In genomic region chr17:4617590-4618356, GRCh38 we compare ENCODE assay signal across 21 cellular contexts. TPM values are rescaled to one million over a fixed set of nuclear protein-coding genes. Genes with fewer than 3 reads are reported as not detected.
DNase-seq lines count a peak whose midpoint lies in the region; ATAC-seq and TF ChIP-seq lines count a peak whose summit lies in the region.
"Had no signal": no experiment of that assay in that cellular context is flagged by ENCODE, and none has a peak within 500 bp of the region (broad histone marks: within the 10 kb centered on the region; RNA-seq: fewer than 3 reads in every experiment).

No MANE protein-coding gene starts in this region.

- H3F3A ChIP-seq in SK-N-SH (replicated peaks; ENCODE audit: insufficient read depth), result no peaks in the 10 kb centered on the region

- H3K9me2 ChIP-seq in SK-N-SH, result no peaks in the 10 kb centered on the region

- no peak overlapping the region for H3K27ac ChIP-seq in SK-N-SH (ENCODE audit: low read depth in 2 of 2, low read length in 1 of 2)
- H3K27ac ChIP-seq: 22Rv1, GM23248, PC-9, RWPE1 had no signal

- 0 out of 2 replicates have a peak, but pooled peaks cover 6% of the 10 kb centered on the region for H3K9me3 ChIP-seq in SK-N-SH

- peak overlapping the region; percentile 16 for H3K27ac Mint-ChIP-seq in nephron progenitor cell

- H3K27me3 ChIP-seq in SK-N-SH (ENCODE audit: insufficient read depth), result peaks cover 9% of the 10 kb centered on the region; the same call in 1 of the 2 replicates

- H3K4me1 Mint-ChIP-seq in nephron progenitor cell, result peaks cover 24% of the 10 kb centered on the region

- DNase-seq in SK-N-SH (no peak), iPS-NIHi7 (ENCODE audit: extremely low spot score) (peak; percentile 29), nephron progenitor cell (no peak), globus pallidus (ENCODE audit: low spot score) (no peak), NCI-H2227 treated with DMSO at 0.1 percent for 48 hours (lab: John Stamatoyannopoulos, UW) (no peak), SW 1271 (lab: John Stamatoyannopoulos, UW) (no peak)
- DNase-seq in stimulated activated CD4-positive, alpha-beta T cell treated with anti-CD3 and anti-CD28 coated beads, Interleukin-12 subunit alpha, Interleukin-12 subunit beta, amount 100 ng/mL, for 4 hours, result no peak
- DNase-seq: COR-L47, DMS 273 treated with DMSO at 0.1 percent for 48 hours, DND-41, GM23248, NCI-H1105, NCI-H1694 treated with DMSO at 0.1 percent for 48 hours, NCI-H510A treated with DMSO at 0.1 percent for 48 hours, NCI-H774, PC-9 had no signal

- ATAC-seq in SK-N-SH treated with all-trans-retinoic acid at 6 μM for 48 hours, result 0 out of 3 replicates have a peak, but pooled peaks have one; percentile 27
- ATAC-seq: K562 had no signal

- H2AFZ ChIP-seq in SK-N-SH (ENCODE audit: low read depth), result no peak overlapping the region
- H2AFZ ChIP-seq: GM23248, PC-9 had no signal

- no peak for TF ChIP-seq CTCF in SK-N-SH (IDR thresholded peaks at IDR 0.05)
- no peak for TF ChIP-seq CTCF in nephron progenitor cell (IDR thresholded peaks at IDR 0.05)

- no peaks in the 10 kb centered on the region for H3K36me3 ChIP-seq in SK-N-SH (replicated peaks in 1 of 2; ENCODE audit: control insufficient read depth in 1 of 2, insufficient read depth in 2 of 2, low read length in 1 of 2)

- H3K4me2 ChIP-seq in SK-N-SH, result no peak overlapping the region
- H3K4me2 ChIP-seq: PC-9 had no signal

- H3K79me2 ChIP-seq in SK-N-SH (ENCODE audit: insufficient read depth), result no peaks in the 10 kb centered on the region

- H3K27me3 Mint-ChIP-seq in nephron progenitor cell (ENCODE audit: low read depth, poor library complexity), result peaks cover 3% of the 10 kb centered on the region

- H3K4me1 ChIP-seq in SK-N-SH (ENCODE audit: control insufficient read depth in 1 of 2, insufficient read depth in 2 of 2, low read depth in 1 of 2, low read length in 1 of 2), result no peaks in the 10 kb centered on the region; a peak in 1 of 4 replicates

- CTCF ChIA-PET in SK-N-SH (lab: Yijun Ruan, JAX), result interaction anchor here (2.3 to 3.7 kb wide), 2 partner anchors 7 to 51 kb away, joined by 11 to 32 read pairs; no protein-coding TSS in a partner anchor

- no peak overlapping the region for H3K4me3 ChIP-seq in SK-N-SH (ENCODE audit: low read depth in 2 of 2, low read length in 1 of 2)
- H3K4me3 ChIP-seq: GM23248, K562, PC-9 had no signal

- H3K9ac ChIP-seq in SK-N-SH, result no peak overlapping the region
- H3K9ac ChIP-seq: GM23248 had no signal

- TF ChIP-seq RAD21 in SK-N-SH (IDR thresholded peaks at IDR 0.05; ENCODE audit: low read length), result no peak

- WGBS in SK-N-SH (ENCODE audit: low lambda C conversion rate), result 20% methylated on average over 11 of the region's 15 CpGs

- H4K20me1 ChIP-seq in SK-N-SH (ENCODE audit: insufficient read depth), result no peaks in the 10 kb centered on the region

- H3K4me3 Mint-ChIP-seq in nephron progenitor cell, result no peak overlapping the region

- POLR2A ChIA-PET in SK-N-SH (lab: Yijun Ruan, JAX), result no interaction called here

- no peak for TF ChIP-seq EP300 in SK-N-SH (IDR thresholded peaks at IDR 0.05; ENCODE audit: borderline replicate concordance in 1 of 2, low read depth in 1 of 2, low read length in 1 of 2)

- peaks cover 4% of the 10 kb centered on the region for H3K36me3 Mint-ChIP-seq in nephron progenitor cell (ENCODE audit: low read depth)

- no peaks in the 10 kb centered on the region for H3K9me3 Mint-ChIP-seq in nephron progenitor cell

TF ChIP-seq in SK-N-SH treated with all-trans-retinoic acid at 6 μM for 48 hours, 23 proteins besides CTCF, POLR2A, EP300 and RAD21 (continues in another document):
- TF ChIP-seq TOX (CRISPR knock-in tag; IDR thresholded peaks at IDR 0.05; ENCODE audit: borderline replicate concordance) (no peak), CREB5 (CRISPR knock-in tag; IDR thresholded peaks at IDR 0.05; ENCODE audit: low read depth) (no peak), CSDC2 (CRISPR knock-in tag; IDR thresholded peaks at IDR 0.05) (no peak), RARB (CRISPR knock-in tag; IDR thresholded peaks at IDR 0.05) (no peak), ISL1 (CRISPR knock-in tag; IDR thresholded peaks at IDR 0.05) (no peak), SNAI2 (CRISPR knock-in tag; IDR thresholded peaks at IDR 0.05) (no peak), ZNF8 (CRISPR knock-in tag; IDR thresholded peaks at IDR 0.05) (no peak), ZC3H10 (CRISPR knock-in tag; IDR thresholded peaks at IDR 0.05) (no peak), ZNF70 (CRISPR knock-in tag; IDR thresholded peaks at IDR 0.05) (no peak), PATZ1 (CRISPR knock-in tag; IDR thresholded peaks at IDR 0.05; ENCODE audit: borderline replicate concordance) (no peak), ZFP3 (CRISPR knock-in tag; IDR thresholded peaks at IDR 0.05) (no peak)

TF ChIP-seq in SK-N-SH, 30 proteins besides CTCF, POLR2A, EP300 and RAD21:
- no peak for TF ChIP-seq TAF1 (IDR thresholded peaks at IDR 0.05; ENCODE audit: borderline replicate concordance, low read depth, low read length)

RNA-seq across cellular contexts. Expression of gene ALOX15, which starts 23.7 kb away (rescaled TPM):
- not detected in 2 replicates for polyA plus RNA-seq in SK-N-SH (2012; rRNA removed)
- polyA plus RNA-seq in SK-N-SH (2012; cell fraction: cytosol; rRNA removed), result 0.03 and 0.12 TPM in 2 replicates
- polyA plus RNA-seq in SK-N-SH (2012; cell fraction: nucleus; rRNA removed), result 0.02 and 0.09 TPM in 2 replicates
- polyA plus RNA-seq: AG04450, GM23248, K562 had no signal

RNA-seq across cellular contexts. Expression of gene SMTNL2, which starts 33.4 kb away (rescaled TPM):
- polyA plus RNA-seq in SK-N-SH (2012; rRNA removed), result not detected in 2 replicates
- polyA plus RNA-seq in SK-N-SH (2012; cell fraction: cytosol; rRNA removed), result not detected in 2 replicates
- polyA plus RNA-seq in SK-N-SH (2012; cell fraction: nucleus; rRNA removed), result not detected in 2 replicates
- polyA plus RNA-seq: GM23248, K562 had no signal

RNA-seq across cellular contexts. Expression of gene GGT6, which starts 57.4 kb away (rescaled TPM):
- polyA plus RNA-seq in SK-N-SH (2012; rRNA removed), result not detected in 2 replicates
- not detected in 2 replicates for polyA plus RNA-seq in SK-N-SH (2012; cell fraction: cytosol; rRNA removed)
- polyA plus RNA-seq in SK-N-SH (2012; cell fraction: nucleus; rRNA removed), result not detected in 2 replicates
- polyA plus RNA-seq: AG04450, GM23248, K562 had no signal
